ENCODE assay signal across 1 cellular context in the genomic region with DNA sequence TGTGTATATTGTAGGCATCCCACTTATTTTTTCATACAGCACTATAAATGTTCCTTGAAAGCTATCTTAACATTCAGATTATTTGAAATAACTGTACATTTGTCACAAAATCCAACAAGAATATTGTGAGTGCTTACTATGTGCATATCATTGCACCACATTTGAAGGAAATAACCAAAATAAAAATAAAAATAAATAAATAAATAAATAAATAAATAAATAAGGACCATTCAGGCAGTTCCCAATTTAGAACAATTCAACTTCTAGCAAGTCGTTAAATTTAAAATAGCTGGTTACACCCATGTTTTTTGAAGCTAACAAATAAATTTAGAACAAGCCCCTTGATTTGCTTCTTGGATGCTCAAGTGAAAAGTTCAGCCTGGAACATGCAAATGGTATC.
TF ChIP-seq lines count a peak whose summit lies in the region.

No MANE protein-coding gene starts in this region.

TF ChIP-seq in HEK293, 187 proteins besides CTCF, POLR2A, EP300 and RAD21 (continued from another document):
- TF ChIP-seq, protein P1, sequence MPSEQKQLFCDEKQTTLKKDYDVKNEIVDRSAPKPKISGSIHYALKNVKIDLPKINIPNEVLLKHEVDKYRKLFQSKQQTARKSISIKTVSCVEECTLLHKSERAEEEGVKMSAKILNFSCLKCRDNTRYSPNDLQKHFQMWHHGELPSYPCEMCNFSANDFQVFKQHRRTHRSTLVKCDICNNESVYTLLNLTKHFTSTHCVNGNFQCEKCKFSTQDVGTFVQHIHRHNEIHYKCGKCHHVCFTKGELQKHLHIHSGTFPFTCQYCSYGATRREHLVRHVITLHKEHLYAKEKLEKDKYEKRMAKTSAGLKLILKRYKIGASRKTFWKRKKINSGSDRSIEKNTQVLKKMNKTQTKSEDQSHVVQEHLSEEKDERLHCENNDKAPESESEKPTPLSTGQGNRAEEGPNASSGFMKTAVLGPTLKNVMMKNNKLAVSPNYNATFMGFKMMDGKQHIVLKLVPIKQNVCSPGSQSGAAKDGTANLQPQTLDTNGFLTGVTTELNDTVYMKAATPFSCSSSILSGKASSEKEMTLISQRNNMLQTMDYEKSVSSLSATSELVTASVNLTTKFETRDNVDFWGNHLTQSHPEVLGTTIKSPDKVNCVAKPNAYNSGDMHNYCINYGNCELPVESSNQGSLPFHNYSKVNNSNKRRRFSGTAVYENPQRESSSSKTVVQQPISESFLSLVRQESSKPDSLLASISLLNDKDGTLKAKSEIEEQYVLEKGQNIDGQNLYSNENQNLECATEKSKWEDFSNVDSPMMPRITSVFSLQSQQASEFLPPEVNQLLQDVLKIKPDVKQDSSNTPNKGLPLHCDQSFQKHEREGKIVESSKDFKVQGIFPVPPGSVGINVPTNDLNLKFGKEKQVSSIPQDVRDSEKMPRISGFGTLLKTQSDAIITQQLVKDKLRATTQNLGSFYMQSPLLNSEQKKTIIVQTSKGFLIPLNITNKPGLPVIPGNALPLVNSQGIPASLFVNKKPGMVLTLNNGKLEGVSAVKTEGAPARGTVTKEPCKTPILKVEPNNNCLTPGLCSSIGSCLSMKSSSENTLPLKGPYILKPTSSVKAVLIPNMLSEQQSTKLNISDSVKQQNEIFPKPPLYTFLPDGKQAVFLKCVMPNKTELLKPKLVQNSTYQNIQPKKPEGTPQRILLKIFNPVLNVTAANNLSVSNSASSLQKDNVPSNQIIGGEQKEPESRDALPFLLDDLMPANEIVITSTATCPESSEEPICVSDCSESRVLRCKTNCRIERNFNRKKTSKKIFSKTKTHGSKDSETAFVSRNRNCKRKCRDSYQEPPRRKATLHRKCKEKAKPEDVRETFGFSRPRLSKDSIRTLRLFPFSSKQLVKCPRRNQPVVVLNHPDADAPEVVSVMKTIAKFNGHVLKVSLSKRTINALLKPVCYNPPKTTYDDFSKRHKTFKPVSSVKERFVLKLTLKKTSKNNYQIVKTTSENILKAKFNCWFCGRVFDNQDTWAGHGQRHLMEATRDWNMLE (tag by site-specific recombination; conservative IDR thresholded peaks at IDR 0.05; ENCODE audit: low read depth): peak; percentile 61; the same call in 1 of the 2 replicates
- TF ChIP-seq ZNF426 (tag by site-specific recombination; IDR thresholded peaks at IDR 0.05): peak; percentile 46
- TF ChIP-seq ZNF394 (tag by site-specific recombination; IDR thresholded peaks at IDR 0.05; ENCODE audit: borderline replicate concordance): peak; percentile 64; the same call in 1 of the 2 replicates
